Comparison of ENCODE assay signal across 9 cellular contexts in genomic region chr11:105312266-105312665, GRCh38.
"Had no signal": no experiment of that assay in that cellular context is flagged by ENCODE, and none has a peak within 500 bp of the region (broad histone marks: within the 10 kb centered on the region; RNA-seq: fewer than 3 reads in every experiment).

No MANE protein-coding gene starts in this region.

- H3K9ac ChIP-seq: GM23248 had no signal

- H3K9me3 ChIP-seq: HAP-1 had no signal

- H3K4me3 ChIP-seq: GM23248, GM23338, HAP-1 had no signal

- H3K4me2 ChIP-seq: GM23338 had no signal

- H3K27ac ChIP-seq: GM23248 had no signal

- DNase-seq: GM23248, GOT3, H7, H9, HCEC 1CT, HFFc6 had no signal

- H2AFZ ChIP-seq: GM23248, GM23338 had no signal

- ATAC-seq: GM23338, HCT116 had no signal

- H3K4me1 ChIP-seq: HAP-1 had no signal

- H3K36me3 ChIP-seq: HAP-1 had no signal
